27 cellular contexts compared by ENCODE assay signal in genomic region chr3:146873748-146874147, GRCh38.
"Had no signal": no experiment of that assay in that cellular context is flagged by ENCODE, and none has a peak within 500 bp of the region (broad histone marks: within the 10 kb centered on the region; RNA-seq: fewer than 3 reads in every experiment).

No MANE protein-coding gene starts in this region.

- H3K4me1 ChIP-seq: stomach, suprapubic skin, testis, thyroid gland, tibial artery, tibial nerve, transverse colon, upper lobe of left lung, upper lobe of right lung, uterus, vagina had no signal

- ATAC-seq: stimulated activated effector memory CD8-positive, alpha-beta T cell treated with anti-CD3 and anti-CD28 coated beads, Interleukin-12 subunit alpha, Interleukin-12 subunit beta, amount 100 ng/mL, for 72 hours; stimulated activated memory B cell treated with anti-CD40 and anti-IgM and Interleukin-4, amounts not matched to agents 10 μg/mL and 1 μg/mL and 100 μg/mL, for 72 hours; stimulated activated naive B cell treated with anti-CD40 and anti-IgM and Interleukin-4, amounts not matched to agents 10 μg/mL and 1 μg/mL and 100 μg/mL, for 72 hours; stimulated activated naive CD8-positive, alpha-beta T cell treated with anti-CD3 and anti-CD28 coated beads, Interleukin-15, amount 100 ng/mL, for 72 hours; stimulated activated naive CD8-positive, alpha-beta T cell treated with anti-CD3 and anti-CD28 coated beads, Interleukin-15, Interleukin-2, amounts not matched to agents 100 U/mL and 50 U/mL, for 24 hours; upper lobe of right lung had no signal

- H3K27ac ChIP-seq: stomach, suprapubic skin, testis, thoracic aorta, thyroid gland, tibial artery, tibial nerve, transverse colon, upper lobe of left lung, upper lobe of right lung, uterus, vagina had no signal

- FAIRE-seq: urothelium cell line had no signal

- H3K9me3 ChIP-seq: suprapubic skin, testis, thyroid gland, transverse colon, upper lobe of right lung, uterus, vagina had no signal

- H3K4me3 ChIP-seq: stomach, suprapubic skin, testis, thoracic aorta, thyroid gland, tibial artery, tibial nerve, transverse colon, upper lobe of left lung, upper lobe of right lung, uterus, vagina had no signal

- H3K27me3 ChIP-seq: stomach, suprapubic skin, testis, thyroid gland, tibial artery, tibial nerve, transverse colon, upper lobe of left lung, upper lobe of right lung, uterus, vagina had no signal

- DNase-seq: stimulated activated CD4-positive, alpha-beta T cell treated with anti-CD3 and anti-CD28 coated beads, Interleukin-2, amount 100 ng/mL, for 48 hours; stimulated activated CD4-positive, alpha-beta T cell treated with anti-CD3 and anti-CD28 coated beads, Interleukin-4, amount 100 ng/mL, for 1 hour; stimulated activated CD4-positive, alpha-beta T cell treated with anti-CD3 and anti-CD28 coated beads, Interleukin-4, amount 100 ng/mL, for 24 hours; stimulated activated CD4-positive, alpha-beta T cell treated with anti-CD3 and anti-CD28 coated beads, Interleukin-4, amount 100 ng/mL, for 4 hours; stimulated activated CD8-positive, alpha-beta memory T cell treated with anti-CD3 and anti-CD28 coated beads, Interleukin-4, amount 100 ng/mL, for 48 hours; stimulated activated naive B cell treated with anti-CD40 and anti-IgM and Interleukin-4, amounts not matched to agents 10 μg/mL and 1 μg/mL and 100 μg/mL, for 72 hours; stimulated activated naive CD4-positive, alpha-beta T cell; stimulated activated naive CD4-positive, alpha-beta T cell treated with Interleukin-2 at 50 U/mL for 16 hours; stimulated activated naive CD8-positive, alpha-beta T cell treated with anti-CD3 and anti-CD28 coated beads, Interleukin-15, amount 100 ng/mL, for 72 hours; stimulated activated naive CD8-positive, alpha-beta T cell treated with anti-CD3 and anti-CD28 coated beads, Interleukin-15, Interleukin-2, amounts not matched to agents 100 U/mL and 50 U/mL, for 24 hours; stomach; substantia nigra; testis; thyroid gland; tibial artery; transverse colon; trophoblast cell; upper lobe of left lung; upper lobe of right lung; uterus had no signal

- H3K36me3 ChIP-seq: stomach, suprapubic skin, thoracic aorta, thyroid gland, tibial artery, tibial nerve, transverse colon, upper lobe of left lung, upper lobe of right lung, uterus, vagina had no signal
